Comparison of ENCODE assay signal across 8 cellular contexts in genomic region chr13:110116072-110116487, GRCh38.
DNase-seq lines count a peak whose midpoint lies in the region; ATAC-seq and TF ChIP-seq lines count a peak whose summit lies in the region.

No MANE protein-coding gene starts in this region.

- no peak overlapping the region for H2AFZ ChIP-seq in DND-41 (ENCODE audit: low read depth, low read length)

- POLR2A ChIA-PET in HEK293 (lab: Yijun Ruan, JAX): no interaction called here
- POLR2A ChIA-PET in RWPE1 (lab: Yijun Ruan, JAX; ENCODE audit: low non-redundant PET): interaction anchor here (0.7 kb wide), 1 partner anchor 1155 kb away, joined by 5 read pairs; no protein-coding TSS in a partner anchor

- H4K20me1 ChIP-seq in DND-41 (ENCODE audit: insufficient read depth, low read length): no peaks in the 10 kb centered on the region

- peak; percentile 72 for TF ChIP-seq CTCF in DND-41 (IDR thresholded peaks at IDR 0.05; ENCODE audit: borderline replicate concordance, extremely low read depth, low read length, poor library complexity, severe bottlenecking)
- no peak for TF ChIP-seq CTCF in HEK293 (tag by site-specific recombination; IDR thresholded peaks at IDR 0.05)
- TF ChIP-seq CTCF in RWPE1 (conservative IDR thresholded peaks at IDR 0.05; ENCODE audit: low read depth): peak; percentile 96
- TF ChIP-seq CTCF in astrocyte of the spinal cord (IDR thresholded peaks at IDR 0.05; ENCODE audit: low read depth, low read length): peak; percentile 81
- peak; percentile 96 for TF ChIP-seq CTCF in kidney epithelial cell (IDR thresholded peaks at IDR 0.05; ENCODE audit: insufficient read depth, low read length, poor library complexity, severe bottlenecking)

- no peak overlapping the region for H3K4me2 ChIP-seq in DND-41 (ENCODE audit: insufficient read depth, low read length)

- H3K36me3 ChIP-seq in DND-41 (ENCODE audit: insufficient read depth, low read length) (no peaks in the 10 kb centered on the region), HEK293 (ENCODE audit: control insufficient read depth in 2 of 2, insufficient read depth in 1 of 2, low read length in 2 of 2) (no peaks in the 10 kb centered on the region), kidney epithelial cell (ENCODE audit: control insufficient read depth, insufficient read depth, low read length) (no peaks in the 10 kb centered on the region)

- no peaks in the 10 kb centered on the region for H3K79me2 ChIP-seq in DND-41 (ENCODE audit: insufficient read depth, low read length)

- H3K4me3 ChIP-seq in DND-41 (ENCODE audit: low read depth in 1 of 2, low read length in 2 of 2): no peak overlapping the region
- H3K4me3 ChIP-seq in HEK293 (ENCODE audit: low read depth, low read length): no peak overlapping the region
- no peak overlapping the region for H3K4me3 ChIP-seq in astrocyte of the spinal cord (ENCODE audit: low read depth, low read length)
- no peak overlapping the region for H3K4me3 ChIP-seq in kidney epithelial cell (ENCODE audit: low read depth, low read length)

- no peak overlapping the region for H3K9ac ChIP-seq in DND-41 (ENCODE audit: low read depth, low read length)

- CTCF ChIA-PET in HEK293 (lab: Yijun Ruan, JAX): interaction anchor here (0.6 to 0.7 kb wide), 4 partner anchors 389 to 1613 kb away, joined by 3 to 4 read pairs (median 4); no protein-coding TSS in a partner anchor
- CTCF ChIA-PET in RWPE1 (lab: Yijun Ruan, JAX): interaction anchor here (0.6 to 1.0 kb wide), 7 partner anchors 21 to 921 kb away, joined by 3 to 6 read pairs (median 3); no protein-coding TSS in a partner anchor

- H3K9me3 ChIP-seq in DND-41 (ENCODE audit: insufficient read depth, low read length, severe bottlenecking) (no peaks in the 10 kb centered on the region), HEK293 (ENCODE audit: control insufficient read depth, insufficient read depth, low read depth, low read length) (no peaks in the 10 kb centered on the region)

- in situ Hi-C loops in astrocyte of the spinal cord (cut with HindIII; ENCODE audit: low sequenced_read_pairs): no loop called here

- ATAC-seq in DND-41 (ENCODE audit: insufficient read depth, low read depth) (peak; percentile 73; the same call in 2 of the 3 replicates), GM21515 (IDR thresholded peaks at IDR 0.05; ENCODE audit: unreplicated experiment) (no peak)

- peak; percentile 42 for DNase-seq in DND-41
- DNase-seq in RWPE1 (ENCODE audit: low spot score): peak; percentile 74
- DNase-seq in astrocyte of the spinal cord (ENCODE audit: low read depth, low spot score): peak; percentile 49
- no peak for DNase-seq in kidney epithelial cell (ENCODE audit: low read depth)
- DNase-seq in stimulated activated CD8-positive, alpha-beta memory T cell treated with anti-CD3 and anti-CD28 coated beads, Interleukin-4, amount 100 ng/mL, for 48 hours: peak; percentile 78
- no peak for DNase-seq in DMS114 treated with DMSO at 0.1 percent for 48 hours (lab: John Stamatoyannopoulos, UW; ENCODE audit: unreplicated experiment)

- H3K27me3 ChIP-seq in DND-41 (ENCODE audit: insufficient read depth, low read length, poor library complexity) (no peaks in the 10 kb centered on the region), kidney epithelial cell (ENCODE audit: control insufficient read depth, insufficient read depth, low read length) (no peaks in the 10 kb centered on the region)

- H3K27ac ChIP-seq in DND-41 (ENCODE audit: low read length) (no peak overlapping the region), HEK293 (ENCODE audit: extremely low read depth, low read depth, low read length) (no peak overlapping the region), RWPE1 (no peak overlapping the region)

- H3K4me1 ChIP-seq in DND-41 (ENCODE audit: insufficient read depth, low read length) (peaks cover 8% of the 10 kb centered on the region), HEK293 (ENCODE audit: control insufficient read depth, insufficient read depth, low read length) (no peaks in the 10 kb centered on the region)

TF ChIP-seq in HEK293, 187 proteins besides CTCF, POLR2A, EP300 and RAD21:
- 0 out of 2 replicates have a peak, but pooled peaks have one; percentile 4 for TF ChIP-seq ZNF654 (tag by site-specific recombination; IDR thresholded peaks at IDR 0.05; ENCODE audit: low read depth)
- TF ChIP-seq ZNF362 (tag by site-specific recombination; IDR thresholded peaks at IDR 0.05): 0 out of 2 replicates have a peak, but pooled peaks have one; percentile 28
- no peak for TF ChIP-seq ZNF501 (tag by site-specific recombination; IDR thresholded peaks at IDR 0.05)
- TF ChIP-seq ZNF596 (tag by site-specific recombination; IDR thresholded peaks at IDR 0.05): no peak
- no peak for TF ChIP-seq ZNF335 (tag by site-specific recombination; conservative IDR thresholded peaks at IDR 0.05)
- TF ChIP-seq ZNF600 (tag by site-specific recombination; IDR thresholded peaks at IDR 0.05): no peak

Comparison
In these comparisons a context has a peak if more than half of its experiments do, and no peak if none do; other contexts are left out.
1. DNase-seq: peak in DND-41 (single experiment), RWPE1 (single experiment), astrocyte of the spinal cord (single experiment) and stimulated activated CD8-positive, alpha-beta memory T cell treated with anti-CD3 and anti-CD28 coated beads, Interleukin-4, amount 100 ng/mL, for 48 hours (single experiment); none in kidney epithelial cell (single experiment) and DMS114 treated with DMSO at 0.1 percent for 48 hours (single experiment).